ENCODE assay signal across 12 cellular contexts in the genomic region with DNA sequence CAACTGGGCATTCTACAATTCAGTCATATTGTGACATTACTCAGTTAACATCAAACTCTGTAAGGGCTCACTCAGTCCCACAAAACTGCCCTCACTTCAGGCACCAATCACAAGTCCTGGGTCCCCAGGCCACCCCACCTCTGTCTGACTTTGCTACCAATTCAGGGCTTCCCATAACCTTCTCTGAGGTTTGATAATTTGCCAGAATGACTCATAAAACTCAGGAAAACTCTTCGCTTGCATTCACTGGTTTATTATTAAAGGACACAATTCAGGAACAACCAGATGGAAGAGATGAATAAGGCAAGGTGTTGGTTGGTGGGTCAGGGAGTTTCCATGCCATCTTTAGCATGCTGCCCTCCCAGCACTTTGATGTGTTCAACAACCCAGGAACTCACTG. TPM values are rescaled to one million over a fixed set of nuclear protein-coding genes. Genes with fewer than 3 reads are reported as not detected.
A peak's percentile ranks its signal among the peaks of the same experiment; 100 is the strongest.
DNase-seq lines count a peak whose midpoint lies in the region; ATAC-seq and TF ChIP-seq lines count a peak whose summit lies in the region.
"Had no signal": no experiment of that assay in that cellular context is flagged by ENCODE, and none has a peak within 500 bp of the region (broad histone marks: within the 10 kb centered on the region; RNA-seq: fewer than 3 reads in every experiment).

No MANE protein-coding gene starts in this region.

- no peak for TF ChIP-seq CTCF in HFFc6 (IDR thresholded peaks at IDR 0.05)
- TF ChIP-seq CTCF in kidney epithelial cell (IDR thresholded peaks at IDR 0.05; ENCODE audit: insufficient read depth, low read length, poor library complexity, severe bottlenecking) = no peak

- in situ Hi-C loops in KBM-7 (cut with MboI; ENCODE audit: low pct_unique_long_range_greater_than_20kb, low sequenced_read_pairs) = no loop called here

- peaks cover 23% of the 10 kb centered on the region for H3K4me1 Mint-ChIP-seq in HFFc6 (ENCODE audit: low read depth)

- H3K27me3 Mint-ChIP-seq in HFFc6 (ENCODE audit: insufficient read depth) = no peaks in the 10 kb centered on the region

- H3K4me3 Mint-ChIP-seq in HFFc6 = no peak overlapping the region

- DNase-seq in AG08395 (ENCODE audit: low spot score) = peak; percentile 55
- peak; percentile 70 for DNase-seq in HFFc6
- peak; percentile 86 for DNase-seq in astrocyte of the hippocampus (ENCODE audit: low read depth, low spot score)
- DNase-seq in kidney epithelial cell (ENCODE audit: low read depth) = peak; percentile 85
- DNase-seq in hippocampal formation (lab: John Stamatoyannopoulos, UW) = no peak
- DNase-seq in KBM-7 = no peak
- no peak for DNase-seq in T-helper 1 cell
- DNase-seq: activated CD4-positive, alpha-beta T cell treated with anti-CD3 and anti-CD28 coated beads, Interleukin-2, amount 50 U/mL, for 48 hours; MG63; right lobe of liver had no signal

- H3K27ac Mint-ChIP-seq in HFFc6 = peak overlapping the region; percentile 14; the same call in 1 of the 2 replicates

- no peaks in the 10 kb centered on the region for H3K27me3 ChIP-seq in kidney epithelial cell (ENCODE audit: control insufficient read depth, insufficient read depth, low read length)
- H3K27me3 ChIP-seq: MG63, right lobe of liver had no signal

- H3K36me3 Mint-ChIP-seq in HFFc6 (ENCODE audit: low read depth) = peaks cover 7% of the 10 kb centered on the region; the same call in 1 of the 2 replicates

- H3K9me3 Mint-ChIP-seq in HFFc6 = no peaks in the 10 kb centered on the region

- no peak for ATAC-seq in GM18517 (IDR thresholded peaks at IDR 0.05; ENCODE audit: unreplicated experiment)
- ATAC-seq: GM12878 had no signal

- no peak overlapping the region for H3K4me3 ChIP-seq in kidney epithelial cell (ENCODE audit: low read depth, low read length)
- H3K4me3 ChIP-seq: GM12878, MG63, right lobe of liver had no signal

- no peaks in the 10 kb centered on the region for H3K36me3 ChIP-seq in kidney epithelial cell (ENCODE audit: control insufficient read depth, insufficient read depth, low read length)
- H3K36me3 ChIP-seq: right lobe of liver had no signal

RNA-seq across cellular contexts. Expression of a gene that starts 41.3 kb away (rescaled TPM):
- total RNA-seq in HFFc6 (2021; fragmentation: NEBNext Ultra II Directional; extraction: Animal tissue kit (Norgen Biotek cat#: 25700)) = 10 to 100 TPM; 31.4 to 37.3 (median 34.1) TPM
- total RNA-seq in kidney epithelial cell = 50.6 and 64.1 TPM in 2 replicates

RNA-seq across cellular contexts. Expression of a gene that starts 46.4 kb away (rescaled TPM):
- total RNA-seq in HFFc6 (2021; fragmentation: NEBNext Ultra II Directional; extraction: Animal tissue kit (Norgen Biotek cat#: 25700)) = 10 to 100 TPM; 46.7 to 64.4 (median 61.4) TPM
- 10.0 and 23.1 TPM in 2 replicates for total RNA-seq in kidney epithelial cell

Comparison
In these comparisons a context has a peak if more than half of its experiments do, and no peak if none do; other contexts are left out.
1. DNase-seq: peak in AG08395 (single experiment), HFFc6 (single experiment), astrocyte of the hippocampus (single experiment) and kidney epithelial cell (single experiment); none in hippocampal formation (0 of 2), KBM-7 (single experiment) and T-helper 1 cell (0 of 5).